1 cellular context compared by ENCODE assay signal in genomic region chr22:38348751-38349496, GRCh38.
TF ChIP-seq lines count a peak whose summit lies in the region.

No MANE protein-coding gene starts in this region.

TF ChIP-seq in WTC11, 78 proteins besides CTCF, POLR2A, EP300 and RAD21 (continued from another document):
- TF ChIP-seq ARID4B (CRISPR knock-in tag; IDR thresholded peaks at IDR 0.05; ENCODE audit: borderline replicate concordance) (no peak), ZNF263 (CRISPR knock-in tag; IDR thresholded peaks at IDR 0.05; ENCODE audit: low read depth) (no peak), MAX (CRISPR knock-in tag; IDR thresholded peaks at IDR 0.05) (0 out of 2 replicates have a peak, but pooled peaks have one; percentile 22), ATF6 (CRISPR knock-in tag; IDR thresholded peaks at IDR 0.05) (no peak), E2F1 (CRISPR knock-in tag; IDR thresholded peaks at IDR 0.05) (no peak), RELA (CRISPR knock-in tag; IDR thresholded peaks at IDR 0.05; ENCODE audit: borderline replicate concordance) (no peak), EMX1 (CRISPR knock-in tag; IDR thresholded peaks at IDR 0.05) (0 out of 2 replicates have a peak, but pooled peaks have one; percentile 16), ATF3 (CRISPR knock-in tag; conservative IDR thresholded peaks at IDR 0.05) (no peak), ZBTB43 (CRISPR knock-in tag; IDR thresholded peaks at IDR 0.05) (no peak)
